Comparison of ENCODE assay signal across 8 cellular contexts in genomic region chr10:105950410-105950809, GRCh38.
DNase-seq lines count a peak whose midpoint lies in the region; ATAC-seq, FAIRE-seq and TF ChIP-seq lines count a peak whose summit lies in the region.

No MANE protein-coding gene starts in this region.

- intact Hi-C loops in kidney (cut with DNase I), result no loop called here

- no peaks in the 10 kb centered on the region; the same call in 1 of the 2 replicates for H3K9me3 ChIP-seq in AG04450 (ENCODE audit: control insufficient read depth, insufficient read depth, low read length)
- H3K9me3 ChIP-seq in kidney (ENCODE audit: control insufficient read depth in 1 of 2, low read length in 2 of 2), result no peaks in the 10 kb centered on the region

- in situ Hi-C loops in T47D (cut with HindIII; ENCODE audit: low pct_unique_long_range_greater_than_20kb, low sequenced_read_pairs), result no loop called here

- DNase-seq in AG04450 (ENCODE audit: low read depth, low spot score) (no peak), NOMO-1 (lab: John Stamatoyannopoulos, UW; ENCODE audit: unreplicated experiment in 2 of 2) (peak; percentile 26 to 29), T47D (ENCODE audit: low read depth in 1 of 2, low spot score in 1 of 2) (peak; percentile 4 to 43), kidney (no peak), stromal cell of bone marrow (ENCODE audit: low read depth) (peak; percentile 28), NCI-H2081 treated with DMSO at 0.1 percent for 48 hours (lab: John Stamatoyannopoulos, UW) (no peak)

- H3K4me1 ChIP-seq in kidney (ENCODE audit: control insufficient read depth in 1 of 2, insufficient read depth in 1 of 2, low read depth in 1 of 2, low read length in 2 of 2), result peaks cover 0 to 3% of the 10 kb centered on the region in 2 donors

- peak; percentile 60 for ATAC-seq in HG02938 (IDR thresholded peaks at IDR 0.05; ENCODE audit: unreplicated experiment)

- H3K4me3 ChIP-seq in AG04450 (ENCODE audit: low read depth, low read length), result no peak overlapping the region
- H3K4me3 ChIP-seq in kidney (ENCODE audit: low read length in 2 of 2), result no peak overlapping the region

- no peaks in the 10 kb centered on the region for H3K27me3 ChIP-seq in AG04450 (ENCODE audit: control insufficient read depth, insufficient read depth, low read length)

- peak; percentile 23 for FAIRE-seq in kidney (lab: Jason Lieb, UNC)

- CTCF ChIA-PET in AG04450 (lab: Charles Lee), result interaction anchor here (0.8 to 2.3 kb wide), 4 partner anchors 99 to 674 kb away, joined by 3 to 7 read pairs (median 4); no protein-coding TSS in a partner anchor

- peak; percentile 68 for TF ChIP-seq CTCF in AG04450 (IDR thresholded peaks at IDR 0.05; ENCODE audit: low read depth, low read length)
- peak; percentile 66; the same call in 1 of the 2 replicates for TF ChIP-seq CTCF in GM12874 (IDR thresholded peaks at IDR 0.05; ENCODE audit: insufficient read depth, low read depth, low read length)
- TF ChIP-seq CTCF in kidney (IDR thresholded peaks at IDR 0.05; ENCODE audit: borderline replicate concordance, extremely low read depth, insufficient read depth), result peak; percentile 68

- H3K27ac ChIP-seq in AG04450 (ENCODE audit: low read depth, low read length) (no peak overlapping the region), kidney (ENCODE audit: low read depth in 2 of 2, low read length in 2 of 2) (no peak overlapping the region)

- no peaks in the 10 kb centered on the region for H3K36me3 ChIP-seq in kidney (ENCODE audit: control insufficient read depth in 1 of 2, insufficient read depth in 2 of 2, low read length in 2 of 2)

- H3K9ac ChIP-seq in kidney (ENCODE audit: low read length in 2 of 2), result no peak overlapping the region

- POLR2A ChIA-PET in AG04450 (lab: Yijun Ruan, JAX), result no interaction called here

Comparison
In these comparisons a context has a peak if more than half of its experiments do, and no peak if none do; other contexts are left out.
1. DNase-seq: peak in NOMO-1 (2 of 2), T47D (2 of 2) and stromal cell of bone marrow (single experiment); none in AG04450 (single experiment), kidney (single experiment) and NCI-H2081 treated with DMSO at 0.1 percent for 48 hours (single experiment).
2. Peak in every context shown above with its lines, with median percentiles within 50 percentile points of each other: CTCF ChIP-seq.